Comparison of ENCODE assay signal across 8 cellular contexts in genomic region chr2:39492095-39492590, GRCh38. TPM values are rescaled to one million over a fixed set of nuclear protein-coding genes. Genes with fewer than 3 reads are reported as not detected.
A peak's percentile ranks its signal among the peaks of the same experiment; 100 is the strongest.
DNase-seq lines count a peak whose midpoint lies in the region; ATAC-seq lines count a peak whose summit lies in the region.

No MANE protein-coding gene starts in this region.

- H3K4me3 Mint-ChIP-seq in activated CD4-positive, alpha-beta memory T cell treated with anti-CD3 and anti-CD28 coated beads, Interleukin-2, amount 10 ng/mL, durations not matched to agents 7 days and 5 days = no peak overlapping the region

- H3K27me3 Mint-ChIP-seq in activated CD4-positive, alpha-beta memory T cell treated with anti-CD3 and anti-CD28 coated beads, Interleukin-2, amount 10 ng/mL, durations not matched to agents 7 days and 5 days = peaks cover 22% of the 10 kb centered on the region

- no peaks in the 10 kb centered on the region for H3K9me3 Mint-ChIP-seq in activated CD4-positive, alpha-beta memory T cell treated with anti-CD3 and anti-CD28 coated beads, Interleukin-2, amount 10 ng/mL, durations not matched to agents 7 days and 5 days

- POLR2A ChIA-PET in activated CD4-positive, alpha-beta memory T cell treated with anti-CD3 and anti-CD28 coated beads, Interleukin-2, amount 10 ng/mL, durations not matched to agents 7 days and 5 days (lab: Charles Lee) = interaction anchor here (1.1 to 2.3 kb wide), 2 partner anchors 19 to 55 kb away, joined by 3 to 12 read pairs; partner anchors contain the start of gene MAP4K3

- H3K36me3 Mint-ChIP-seq in activated CD4-positive, alpha-beta memory T cell treated with anti-CD3 and anti-CD28 coated beads, Interleukin-2, amount 10 ng/mL, durations not matched to agents 7 days and 5 days (ENCODE audit: low read depth) = peaks cover 2% of the 10 kb centered on the region

- peak overlapping the region; percentile 30 for H3K27ac Mint-ChIP-seq in activated CD4-positive, alpha-beta memory T cell treated with anti-CD3 and anti-CD28 coated beads, Interleukin-2, amount 10 ng/mL, durations not matched to agents 7 days and 5 days

- H3K4me1 Mint-ChIP-seq in activated CD4-positive, alpha-beta memory T cell treated with anti-CD3 and anti-CD28 coated beads, Interleukin-2, amount 10 ng/mL, durations not matched to agents 7 days and 5 days = peaks cover 46% of the 10 kb centered on the region

- CTCF ChIA-PET in activated CD4-positive, alpha-beta memory T cell treated with anti-CD3 and anti-CD28 coated beads, Interleukin-2, amount 10 ng/mL, durations not matched to agents 7 days and 5 days (lab: Charles Lee) = no interaction called here

- ATAC-seq in GM21576 (IDR thresholded peaks at IDR 0.05; ENCODE audit: unreplicated experiment) = peak; percentile 95

- DNase-seq in NCI-H1436 treated with DMSO at 0.1 percent for 48 hours (lab: John Stamatoyannopoulos, UW) (peak; percentile 16), NCI-H1436 (lab: John Stamatoyannopoulos, UW) (no peak), HT1080 (ENCODE audit: low read depth) (peak; percentile 96), iris pigment epithelial cell (ENCODE audit: low read depth) (peak; percentile 98), cortex of kidney (lab: John Stamatoyannopoulos, UW) (no peak), NCI-H2029 treated with DMSO at 0.1 percent for 48 hours (lab: John Stamatoyannopoulos, UW) (no peak)
- peak; percentile 41 for DNase-seq in activated CD4-positive, alpha-beta memory T cell treated with anti-CD3 and anti-CD28 coated beads, Interleukin-2, amount 10 ng/mL, durations not matched to agents 7 days and 5 days

RNA-seq across cellular contexts. Expression of gene MAP4K3, which starts 55.1 kb away (rescaled TPM):
- 17.6 and 25.1 TPM in 2 replicates for total RNA-seq in HT1080 (2014; rRNA removed; shearing (Covaris generic))
- polyA plus RNA-seq in HT1080 (2015; cell fraction: cytosol; rRNA removed) = 16.5 and 20.6 TPM in 2 replicates
- polyA plus RNA-seq in HT1080 (2015; cell fraction: nucleus; rRNA removed) = 36.4 and 44.1 TPM in 2 replicates
- total RNA-seq in activated CD4-positive, alpha-beta memory T cell treated with anti-CD3 and anti-CD28 coated beads, Interleukin-2, amount 10 ng/mL, durations not matched to agents 7 days and 5 days = 10 to 100 TPM in 1 of 2 experiments, 1 to 10 TPM in 1; 8.6 to 12.3 TPM

Comparison
In these comparisons a context has a peak if more than half of its experiments do, and no peak if none do; other contexts are left out.
1. DNase-seq: peak in NCI-H1436 treated with DMSO at 0.1 percent for 48 hours (single experiment), HT1080 (single experiment), activated CD4-positive, alpha-beta memory T cell treated with anti-CD3 and anti-CD28 coated beads, Interleukin-2, amount 10 ng/mL, durations not matched to agents 7 days and 5 days (single experiment) and iris pigment epithelial cell (single experiment); none in NCI-H1436 (single experiment), cortex of kidney (single experiment) and NCI-H2029 treated with DMSO at 0.1 percent for 48 hours (single experiment).